Comparison of ENCODE assay signal across 11 cellular contexts in genomic region chr7:82036146-82036886, GRCh38.
A peak's percentile ranks its signal among the peaks of the same experiment; 100 is the strongest.
DNase-seq lines count a peak whose midpoint lies in the region; TF ChIP-seq lines count a peak whose summit lies in the region.
"Had no signal": no experiment of that assay in that cellular context is flagged by ENCODE, and none has a peak within 500 bp of the region (broad histone marks: within the 10 kb centered on the region; RNA-seq: fewer than 3 reads in every experiment).

No MANE protein-coding gene starts in this region.

- peak overlapping the region; percentile 72 for H3K27ac ChIP-seq in GM23248

- in situ Hi-C loops in GM23248 (cut with MboI), result loop anchor here (25.0 kb wide), 2 partner anchors 451 to 701 kb away; no protein-coding TSS in a partner anchor

- no peaks in the 10 kb centered on the region for H3K36me3 ChIP-seq in GM23248 (ENCODE audit: low read depth)

- H3K4me2 ChIP-seq in GM23248 (ENCODE audit: unreplicated experiment), result peak overlapping the region; percentile 51

- no peaks in the 10 kb centered on the region for H3K9me3 ChIP-seq in GM23248 (ENCODE audit: low read depth)

- no peaks in the 10 kb centered on the region for H4K20me1 ChIP-seq in GM23248 (ENCODE audit: insufficient read depth)

- TF ChIP-seq CTCF in fibroblast of pulmonary artery (IDR thresholded peaks at IDR 0.05; ENCODE audit: low read length, missing control alignments), result no peak

- H3K9ac ChIP-seq in GM23248, result no peak overlapping the region

- peaks cover 28% of the 10 kb centered on the region for H3F3A ChIP-seq in GM23248 (ENCODE audit: insufficient read depth)

- no peaks in the 10 kb centered on the region for H3K79me2 ChIP-seq in GM23248 (ENCODE audit: insufficient read depth)

- H3K4me3 ChIP-seq in GM23248, result peak overlapping the region; percentile 36
- H3K4me3 ChIP-seq in fibroblast of pulmonary artery (replicated peaks; ENCODE audit: low read depth, low read length), result no peak overlapping the region

- H2AFZ ChIP-seq in GM23248, result 0 out of 2 replicates have a peak overlapping the region, but pooled peaks have one; percentile 22

- peaks cover 50% of the 10 kb centered on the region for H3K4me1 ChIP-seq in GM23248 (ENCODE audit: insufficient read depth)

- 20 to 21% methylated on average over 3 of the region's 3 CpGs for WGBS in GM23248 (ENCODE audit: low coverage in 1 of 2, low lambda C conversion rate in 2 of 2, missing lambda C conversion rate in 2 of 2), 2 experiments

- no peaks in the 10 kb centered on the region for H3K9me2 ChIP-seq in GM23248 (ENCODE audit: insufficient read depth)

- DNase-seq in GM23248 (peak; percentile 87), SW 1271 (lab: John Stamatoyannopoulos, UW) (peak; percentile 32 to 53), fibroblast of pulmonary artery (ENCODE audit: low read depth) (peak; percentile 86), stromal cell of bone marrow (ENCODE audit: low read depth) (peak; percentile 61), SIG-M5 treated with dmso at 0.1 percent for 504 hours (lab: John Stamatoyannopoulos, UW; ENCODE audit: unreplicated experiment) (no peak), NCI-H2196 treated with DMSO at 0.1 percent for 48 hours (lab: John Stamatoyannopoulos, UW; ENCODE audit: unreplicated experiment) (no peak), NCI-H1105 treated with DMSO at 0.1 percent for 48 hours (lab: John Stamatoyannopoulos, UW) (no peak)
- DNase-seq: activated CD4-positive, alpha-beta T cell treated with anti-CD3 and anti-CD28 coated beads for 36 hours; effector memory CD8-positive, alpha-beta T cell; MM.1S; stimulated activated naive CD8-positive, alpha-beta T cell treated with anti-CD3 and anti-CD28 coated beads, Interleukin-15, amount 100 ng/mL, for 72 hours had no signal

- no peaks in the 10 kb centered on the region for H3K27me3 ChIP-seq in GM23248 (replicated peaks; ENCODE audit: insufficient read depth)

Comparison
In these comparisons a context has a peak if more than half of its experiments do, and no peak if none do; other contexts are left out.
1. DNase-seq: peak in GM23248 (single experiment), SW 1271 (2 of 2), fibroblast of pulmonary artery (single experiment) and stromal cell of bone marrow (single experiment); none in SIG-M5 treated with dmso at 0.1 percent for 504 hours (single experiment), NCI-H2196 treated with DMSO at 0.1 percent for 48 hours (single experiment) and NCI-H1105 treated with DMSO at 0.1 percent for 48 hours (single experiment).